Comparison of ENCODE assay signal across 14 cellular contexts in the genomic region with DNA sequence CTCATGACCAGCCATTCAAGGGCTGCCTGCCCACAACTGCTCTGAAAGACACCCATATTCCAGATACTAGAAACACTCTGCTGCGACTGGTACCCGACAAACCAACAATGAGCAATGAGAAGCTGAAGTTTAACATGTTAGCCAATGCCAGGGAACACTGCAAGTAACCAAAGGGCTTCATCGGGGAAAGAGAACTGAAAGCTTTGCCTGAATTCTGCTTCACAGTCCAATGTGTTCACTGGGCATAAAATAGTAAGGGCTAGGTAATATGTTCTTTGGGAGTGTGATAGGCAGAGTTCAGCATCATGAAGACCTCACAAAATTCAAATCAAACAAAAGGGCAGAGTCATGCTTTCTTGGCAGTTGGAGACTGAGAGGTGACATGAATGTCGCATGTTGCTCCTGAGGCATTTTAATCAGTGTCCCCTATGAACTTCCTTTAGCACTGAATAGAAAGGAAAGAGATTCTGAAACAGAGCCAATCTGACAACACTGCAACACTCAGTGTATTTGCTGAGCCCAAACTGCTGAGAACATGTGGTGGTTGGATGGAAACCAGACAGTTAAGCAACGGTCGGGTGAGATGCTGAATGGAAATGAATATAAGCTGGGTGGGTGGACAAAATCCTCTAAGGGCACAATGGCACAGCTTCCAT.
DNase-seq lines count a peak whose midpoint lies in the region; ATAC-seq and TF ChIP-seq lines count a peak whose summit lies in the region.
"Had no signal": no experiment of that assay in that cellular context is flagged by ENCODE, and none has a peak within 500 bp of the region (broad histone marks: within the 10 kb centered on the region; RNA-seq: fewer than 3 reads in every experiment).

No MANE protein-coding gene starts in this region.

- H3K9me3 ChIP-seq in vagina: no peaks in the 10 kb centered on the region
- H3K9me3 ChIP-seq: spleen had no signal

- H3K27ac ChIP-seq in 22Rv1 (peak overlapping the region; percentile 36), vagina (no peak overlapping the region)

- no peaks in the 10 kb centered on the region for H3K9me3 Mint-ChIP-seq in stimulated activated effector memory CD8-positive, alpha-beta T cell treated with anti-CD3 and anti-CD28 coated beads, Interleukin-12 subunit alpha, Interleukin-12 subunit beta, amount 100 ng/mL, for 72 hours
- H3K9me3 Mint-ChIP-seq: endodermal cell; naive thymus-derived CD8-positive, alpha-beta T cell had no signal

- no peaks in the 10 kb centered on the region for H3K27me3 ChIP-seq in vagina
- H3K27me3 ChIP-seq: spleen had no signal

- no peaks in the 10 kb centered on the region for H3K4me1 ChIP-seq in vagina

- intact Hi-C loops in vagina (cut with DNase I): no loop called here

- no peak for ATAC-seq in stimulated activated effector memory CD8-positive, alpha-beta T cell treated with anti-CD3 and anti-CD28 coated beads, Interleukin-12 subunit alpha, Interleukin-12 subunit beta, amount 100 ng/mL, for 72 hours
- ATAC-seq: naive thymus-derived CD8-positive, alpha-beta T cell had no signal

- H3K4me3 ChIP-seq in vagina: no peak overlapping the region
- H3K4me3 ChIP-seq: spleen had no signal

- H3K36me3 Mint-ChIP-seq in stimulated activated effector memory CD8-positive, alpha-beta T cell treated with anti-CD3 and anti-CD28 coated beads, Interleukin-12 subunit alpha, Interleukin-12 subunit beta, amount 100 ng/mL, for 72 hours: no peaks in the 10 kb centered on the region
- H3K36me3 Mint-ChIP-seq: naive thymus-derived CD8-positive, alpha-beta T cell had no signal

- DNase-seq in GM04503 (ENCODE audit: low read depth) (peak; percentile 42), astrocyte of the hippocampus (ENCODE audit: low read depth, low spot score) (peak; percentile 51), iris pigment epithelial cell (ENCODE audit: low read depth) (peak; percentile 74), vagina (ENCODE audit: extremely low spot score in 2 of 2) (no peak)
- no peak for DNase-seq in stimulated activated effector memory CD8-positive, alpha-beta T cell treated with anti-CD3 and anti-CD28 coated beads, Interleukin-12 subunit alpha, Interleukin-12 subunit beta, amount 100 ng/mL, for 72 hours (ENCODE audit: low spot score in 2 of 2)
- DNase-seq in activated CD8-positive, alpha-beta memory T cell treated with anti-CD3 and anti-CD28 coated beads for 24 hours: no peak
- no peak for DNase-seq in activated CD4-positive, CD25-positive, alpha-beta regulatory T cell treated with anti-CD3 and anti-CD28 coated beads, Interleukin-2, amount 50 U/mL, for 72 hours
- DNase-seq: AML-193; amygdala; endodermal cell; naive thymus-derived CD8-positive, alpha-beta T cell; NCI-H446 treated with DMSO at 0.1 percent for 48 hours; spleen had no signal

- no peaks in the 10 kb centered on the region for H3K36me3 ChIP-seq in vagina
- H3K36me3 ChIP-seq: spleen had no signal

- TF ChIP-seq POLR2A in vagina (IDR thresholded peaks at IDR 0.05): no peak

- H3K4me3 Mint-ChIP-seq in stimulated activated effector memory CD8-positive, alpha-beta T cell treated with anti-CD3 and anti-CD28 coated beads, Interleukin-12 subunit alpha, Interleukin-12 subunit beta, amount 100 ng/mL, for 72 hours: no peak overlapping the region
- H3K4me3 Mint-ChIP-seq: endodermal cell had no signal

- H3K4me1 Mint-ChIP-seq in stimulated activated effector memory CD8-positive, alpha-beta T cell treated with anti-CD3 and anti-CD28 coated beads, Interleukin-12 subunit alpha, Interleukin-12 subunit beta, amount 100 ng/mL, for 72 hours: no peaks in the 10 kb centered on the region

- TF ChIP-seq CTCF in 22Rv1 (IDR thresholded peaks at IDR 0.05): no peak
- TF ChIP-seq CTCF in vagina (IDR thresholded peaks at IDR 0.05): no peak

- no peak overlapping the region for H3K27ac Mint-ChIP-seq in stimulated activated effector memory CD8-positive, alpha-beta T cell treated with anti-CD3 and anti-CD28 coated beads, Interleukin-12 subunit alpha, Interleukin-12 subunit beta, amount 100 ng/mL, for 72 hours
- H3K27ac Mint-ChIP-seq: endodermal cell; naive thymus-derived CD8-positive, alpha-beta T cell had no signal

Comparison
In these comparisons a context has a peak if more than half of its experiments do, and no peak if none do; other contexts are left out.
1. DNase-seq: peak in GM04503 (single experiment), astrocyte of the hippocampus (single experiment) and iris pigment epithelial cell (single experiment); none in vagina (0 of 2), stimulated activated effector memory CD8-positive, alpha-beta T cell treated with anti-CD3 and anti-CD28 coated beads, Interleukin-12 subunit alpha, Interleukin-12 subunit beta, amount 100 ng/mL, for 72 hours (0 of 2), activated CD8-positive, alpha-beta memory T cell treated with anti-CD3 and anti-CD28 coated beads for 24 hours (single experiment) and activated CD4-positive, CD25-positive, alpha-beta regulatory T cell treated with anti-CD3 and anti-CD28 coated beads, Interleukin-2, amount 50 U/mL, for 72 hours (single experiment).